8 cellular contexts compared by ENCODE assay signal in genomic region chr9:71446499-71447411, GRCh38.
A peak's percentile ranks its signal among the peaks of the same experiment; 100 is the strongest.
DNase-seq lines count a peak whose midpoint lies in the region; ATAC-seq, FAIRE-seq and TF ChIP-seq lines count a peak whose summit lies in the region.

No MANE protein-coding gene starts in this region.

- H3K4me1 Mint-ChIP-seq in HFFc6 (ENCODE audit: low read depth) (no peaks in the 10 kb centered on the region), nephron progenitor cell (peaks cover 23% of the 10 kb centered on the region)
- peaks cover 3% of the 10 kb centered on the region for H3K4me1 Mint-ChIP-seq in activated T-cell treated with anti-CD3 and anti-CD28 coated beads, Interleukin-2, amount 50 U/mL, for 4 hours (ENCODE audit: low read depth)

- H3K27ac Mint-ChIP-seq in HFFc6: no peak overlapping the region
- H3K27ac Mint-ChIP-seq in nephron progenitor cell: no peak overlapping the region

- FAIRE-seq in urothelium cell line (lab: Jason Lieb, UNC): no peak

- peak overlapping the region; percentile 70 for H3K4me3 Mint-ChIP-seq in HFFc6
- no peak overlapping the region for H3K4me3 Mint-ChIP-seq in activated T-cell treated with anti-CD3 and anti-CD28 coated beads, Interleukin-2, amount 50 U/mL, for 4 hours
- peak overlapping the region; percentile 83 for H3K4me3 Mint-ChIP-seq in nephron progenitor cell

- H3K9me3 Mint-ChIP-seq in HFFc6 (no peaks in the 10 kb centered on the region), nephron progenitor cell (peaks cover 6% of the 10 kb centered on the region)
- H3K9me3 Mint-ChIP-seq in activated T-cell treated with anti-CD3 and anti-CD28 coated beads, Interleukin-2, amount 50 U/mL, for 4 hours: peaks cover 11% of the 10 kb centered on the region

- no peak for TF ChIP-seq POLR2A in NB4 (IDR thresholded peaks at IDR 0.05; ENCODE audit: extremely low read depth, insufficient read length)

- H3K27me3 Mint-ChIP-seq in HFFc6 (ENCODE audit: insufficient read depth) (peaks cover 19% of the 10 kb centered on the region; the same call in 1 of the 2 replicates), nephron progenitor cell (ENCODE audit: low read depth, poor library complexity) (peaks cover 14% of the 10 kb centered on the region)
- H3K27me3 Mint-ChIP-seq in activated T-cell treated with anti-CD3 and anti-CD28 coated beads, Interleukin-2, amount 50 U/mL, for 4 hours (ENCODE audit: low read depth): peaks cover 42% of the 10 kb centered on the region

- no peak overlapping the region for H3K4me3 ChIP-seq in NB4 (ENCODE audit: low read depth, low read length)

- no peaks in the 10 kb centered on the region for H3K36me3 Mint-ChIP-seq in HFFc6 (ENCODE audit: low read depth)
- no peaks in the 10 kb centered on the region for H3K36me3 Mint-ChIP-seq in activated T-cell treated with anti-CD3 and anti-CD28 coated beads, Interleukin-2, amount 50 U/mL, for 4 hours (ENCODE audit: insufficient read depth)
- no peaks in the 10 kb centered on the region for H3K36me3 Mint-ChIP-seq in nephron progenitor cell (ENCODE audit: low read depth)

- ATAC-seq in activated T-cell treated with anti-CD3 and anti-CD28 coated beads, Interleukin-2, amount 50 U/mL, for 4 hours: peak; percentile 76 to 88

- TF ChIP-seq CTCF in HFFc6 (IDR thresholded peaks at IDR 0.05) (peak; percentile 33; the same call in 1 of the 2 replicates), NB4 (IDR thresholded peaks at IDR 0.05; ENCODE audit: low read depth, low read length) (no peak), nephron progenitor cell (IDR thresholded peaks at IDR 0.05) (peak; percentile 25)

- DNase-seq in activated T-cell treated with anti-CD3 and anti-CD28 coated beads for 48 hours (ENCODE audit: low read depth) (peak; percentile 33), activated T-cell treated with anti-CD3 and anti-CD28 coated beads for 4 hours (no peak), HFFc6 (peak; percentile 21), NB4 (ENCODE audit: low read depth) (peak; percentile 55), fibroblast of the conjunctiva (ENCODE audit: low read depth) (peak; percentile 1), nephron progenitor cell (peak; percentile 87), urothelium cell line (ENCODE audit: low spot score) (peak; percentile 68)
- no peak for DNase-seq in activated T-cell treated with anti-CD3 and anti-CD28 coated beads, Interleukin-2, amount 50 U/mL, for 4 hours

Comparison
In these comparisons a context has a peak if more than half of its experiments do, and no peak if none do; other contexts are left out.
1. DNase-seq: peak in activated T-cell treated with anti-CD3 and anti-CD28 coated beads for 48 hours (single experiment), HFFc6 (single experiment), NB4 (single experiment), fibroblast of the conjunctiva (single experiment), nephron progenitor cell (single experiment) and urothelium cell line (single experiment); none in activated T-cell treated with anti-CD3 and anti-CD28 coated beads for 4 hours (single experiment) and activated T-cell treated with anti-CD3 and anti-CD28 coated beads, Interleukin-2, amount 50 U/mL, for 4 hours (single experiment).